ENCODE assay signal across 25 cellular contexts in genomic region chr11:76621466-76621865, GRCh38. TPM values are rescaled to one million over a fixed set of nuclear protein-coding genes. Genes with fewer than 3 reads are reported as not detected.
DNase-seq lines count a peak whose midpoint lies in the region; ATAC-seq, FAIRE-seq and TF ChIP-seq lines count a peak whose summit lies in the region.
"Had no signal": no experiment of that assay in that cellular context is flagged by ENCODE, and none has a peak within 500 bp of the region (broad histone marks: within the 10 kb centered on the region; RNA-seq: fewer than 3 reads in every experiment).

No MANE protein-coding gene starts in this region.

- H3K27me3 Mint-ChIP-seq in astrocyte (ENCODE audit: low read depth, unreplicated experiment) (peaks cover 3% of the 10 kb centered on the region), Caco-2 (ENCODE audit: insufficient read depth, unreplicated experiment) (peaks cover 2% of the 10 kb centered on the region)
- H3K27me3 Mint-ChIP-seq: type B pancreatic cell had no signal

- H3K4me1 ChIP-seq in Peyer's patch (peaks cover 0 to 3% (median 1%) of the 10 kb centered on the region in 4 donors), astrocyte (ENCODE audit: insufficient read depth, low read length) (peaks cover 27% of the 10 kb centered on the region), mesodermal cell (ENCODE audit: control insufficient read depth, insufficient read depth, low read length, poor library complexity, severe bottlenecking) (peaks cover 36% of the 10 kb centered on the region), spleen (peaks cover 0 to 16% (median 8%) of the 10 kb centered on the region in 6 donors), Caco-2 (peaks cover 13% of the 10 kb centered on the region)
- H3K4me1 ChIP-seq: adrenal gland, HAP-1, pancreas had no signal

- peaks cover 20% of the 10 kb centered on the region for H3K9me3 Mint-ChIP-seq in astrocyte (ENCODE audit: unreplicated experiment)
- peaks cover 10% of the 10 kb centered on the region for H3K9me3 Mint-ChIP-seq in Caco-2 (ENCODE audit: unreplicated experiment)

- H3K4me3 ChIP-seq in Peyer's patch (no peak overlapping the region), astrocyte (ENCODE audit: insufficient read depth, low read depth, low read length) (no peak overlapping the region), mesodermal cell (ENCODE audit: extremely low read depth, insufficient read depth, low read length, poor library complexity, severe bottlenecking) (no peak overlapping the region), spleen (no peak overlapping the region), Caco-2 (ENCODE audit: low read depth, low read length) (no peak overlapping the region)
- H3K4me3 ChIP-seq: adrenal gland; BLaER1 treated with 17β-estradiol and CSF1 and Interleukin-3, amounts not matched to agents 10 nM and 100 nM; HAP-1; pancreas had no signal

- no peak for FAIRE-seq in astrocyte (lab: Jason Lieb, UNC)
- FAIRE-seq: pancreas had no signal

- POLR2A ChIA-PET in Caco-2 (lab: Charles Lee): no interaction called here

- H3K4me1 Mint-ChIP-seq in astrocyte (ENCODE audit: low read depth, unreplicated experiment) (peaks cover 14% of the 10 kb centered on the region), Caco-2 (ENCODE audit: low read depth, unreplicated experiment) (peaks cover 7% of the 10 kb centered on the region)

- WGBS in mesodermal cell (ENCODE audit: insufficient coverage in 2 of 2), 2 experiments: 100% methylated on average over 3 to 6 of the region's 8 CpGs
- WGBS in spleen, 5 donors: 70 to 94% (median 80%) methylated on average over 6 to 8 of the region's 8 CpGs

- peak overlapping the region; percentile 2 for H3K4me2 ChIP-seq in astrocyte (ENCODE audit: low read length)
- H3K4me2 ChIP-seq: BLaER1 treated with 17β-estradiol and CSF1 and Interleukin-3, amounts not matched to agents 10 nM and 100 nM had no signal

- intact Hi-C loops in spleen (cut with DNase I; ENCODE audit: low total_unique reads) (no loop called here), sciatic nerve (cut with DNase I) (no loop called here), Caco-2 (cut with micrococcal nuclease; ENCODE audit: unreplicated experiment) (no loop called here)

- H3K27me3 ChIP-seq in Peyer's patch: no peaks in the 10 kb centered on the region
- no peaks in the 10 kb centered on the region for H3K27me3 ChIP-seq in astrocyte (ENCODE audit: insufficient read depth, low read length)
- H3K27me3 ChIP-seq in spleen (replicated peaks in 1 of 7): peaks cover 0 to 29% (median 0%) of the 10 kb centered on the region in 7 donors
- no peaks in the 10 kb centered on the region for H3K27me3 ChIP-seq in Caco-2 (replicated peaks; ENCODE audit: control insufficient read depth, insufficient read depth, low read length)
- H3K27me3 ChIP-seq: adrenal gland, brain microvascular endothelial cell, pancreas had no signal

- CTCF ChIA-PET in Caco-2 (lab: Charles Lee): no interaction called here

- H3K36me3 ChIP-seq in Peyer's patch (no peaks in the 10 kb centered on the region), astrocyte (ENCODE audit: insufficient read depth, low read length) (no peaks in the 10 kb centered on the region), mesodermal cell (ENCODE audit: control insufficient read depth, insufficient read depth, low read length) (no peaks in the 10 kb centered on the region), spleen (no peaks in the 10 kb centered on the region), Caco-2 (ENCODE audit: control insufficient read depth, insufficient read depth, low read length) (no peaks in the 10 kb centered on the region)
- H3K36me3 ChIP-seq: adrenal gland, brain microvascular endothelial cell, HAP-1, pancreas had no signal

- H3K27ac Mint-ChIP-seq in astrocyte (ENCODE audit: unreplicated experiment): no peak overlapping the region
- H3K27ac Mint-ChIP-seq in Caco-2 (ENCODE audit: unreplicated experiment): no peak overlapping the region
- H3K27ac Mint-ChIP-seq: activated CD4-positive, alpha-beta T cell treated with anti-CD3 and anti-CD28 coated beads, Interleukin-2, amount 10 ng/mL, durations not matched to agents 7 days and 5 days; type B pancreatic cell had no signal

- DNase-seq in Peyer's patch: peak in 2 of 3 donors; percentile 32 to 39
- DNase-seq in astrocyte (ENCODE audit: low read depth): no peak
- DNase-seq in spleen: peak; percentile 70
- no peak for DNase-seq in sciatic nerve (ENCODE audit: low spot score)
- no peak for DNase-seq in Caco-2
- DNase-seq: activated CD4-positive, alpha-beta T cell treated with anti-CD3 and anti-CD28 coated beads, Interleukin-2, amount 10 ng/mL, durations not matched to agents 7 days and 5 days; activated naive CD4-positive, alpha-beta T cell; MM.1S; NCI-H1105 treated with DMSO at 0.1 percent for 48 hours; NCI-H187 treated with DMSO at 0.1 percent for 48 hours; NCI-H2171; NCI-H510A; nephron progenitor cell; pancreas; stimulated activated CD4-positive, alpha-beta T cell treated with anti-CD3 and anti-CD28 coated beads, Interleukin-2, amount 100 ng/mL, for 48 hours had no signal

- no peak overlapping the region for H3K9ac ChIP-seq in astrocyte (ENCODE audit: low read length)
- H3K9ac ChIP-seq: BLaER1 treated with 17β-estradiol and CSF1 and Interleukin-3, amounts not matched to agents 10 nM and 100 nM had no signal

- no peaks in the 10 kb centered on the region for H4K20me1 ChIP-seq in astrocyte (ENCODE audit: insufficient read depth, low read length)
- H4K20me1 ChIP-seq: BLaER1 treated with 17β-estradiol and CSF1 and Interleukin-3, amounts not matched to agents 10 nM and 100 nM had no signal

- no peaks in the 10 kb centered on the region for H3K79me2 ChIP-seq in astrocyte (ENCODE audit: insufficient read depth, low read length)

- H3K9me3 ChIP-seq in Peyer's patch (peaks cover 0 to 6% (median 0%) of the 10 kb centered on the region in 4 donors), astrocyte (ENCODE audit: insufficient read depth, low read depth, low read length) (no peaks in the 10 kb centered on the region), mesodermal cell (ENCODE audit: control insufficient read depth, low read length) (peaks cover 17% of the 10 kb centered on the region), spleen (peaks cover 0 to 22% (median 10%) of the 10 kb centered on the region in 8 donors), Caco-2 (peaks cover 15% of the 10 kb centered on the region)
- H3K9me3 ChIP-seq: adrenal gland, pancreas had no signal

- H3K36me3 Mint-ChIP-seq in astrocyte (ENCODE audit: low read depth, unreplicated experiment): peaks cover 4% of the 10 kb centered on the region
- no peaks in the 10 kb centered on the region for H3K36me3 Mint-ChIP-seq in Caco-2 (ENCODE audit: insufficient read depth, unreplicated experiment)
- H3K36me3 Mint-ChIP-seq: type B pancreatic cell had no signal

- no peak overlapping the region for H2AFZ ChIP-seq in astrocyte (ENCODE audit: low read depth, low read length)

- TF ChIP-seq POLR2A in Peyer's patch (IDR thresholded peaks at IDR 0.05) (no peak), spleen (IDR thresholded peaks at IDR 0.05) (no peak)

- ATAC-seq in GM21360 (IDR thresholded peaks at IDR 0.05; ENCODE audit: unreplicated experiment) (no peak), sciatic nerve (no peak)

- no TSS peak for BruUV-seq in Caco-2 (replicated peaks; lab: Mats Ljungman, UMichigan)

- H3K27ac ChIP-seq in Peyer's patch (no peak overlapping the region), astrocyte (ENCODE audit: low read depth, low read length) (no peak overlapping the region), mesodermal cell (ENCODE audit: low read depth, low read length, severe bottlenecking) (peak overlapping the region; percentile 74), spleen (no peak overlapping the region)
- H3K27ac ChIP-seq: adrenal gland; BLaER1 treated with 17β-estradiol and CSF1 and Interleukin-3, amounts not matched to agents 10 nM and 100 nM; epithelial cell of prostate; HL-60; pancreas had no signal

- TF ChIP-seq CTCF in Peyer's patch (IDR thresholded peaks at IDR 0.05) (no peak), astrocyte (IDR thresholded peaks at IDR 0.05; ENCODE audit: insufficient read depth, low read depth, low read length) (no peak), spleen (IDR thresholded peaks at IDR 0.05 in 8 of 11, conservative IDR thresholded peaks at IDR 0.05 in 3 of 11) (no peak), Caco-2 (IDR thresholded peaks at IDR 0.05; ENCODE audit: insufficient read depth in 1 of 2, low read depth in 1 of 2, low read length in 1 of 2, severe bottlenecking in 1 of 2, unreplicated experiment in 1 of 2) (no peak)

- H3K4me3 Mint-ChIP-seq in astrocyte (ENCODE audit: unreplicated experiment) (no peak overlapping the region), Caco-2 (ENCODE audit: unreplicated experiment) (no peak overlapping the region)
- H3K4me3 Mint-ChIP-seq: activated CD4-positive, alpha-beta T cell treated with anti-CD3 and anti-CD28 coated beads, Interleukin-2, amount 10 ng/mL, durations not matched to agents 7 days and 5 days; nephron progenitor cell; type B pancreatic cell had no signal

RNA-seq across cellular contexts. Expression of gene LRRC32, which starts 49.1 kb away (rescaled TPM):
- total RNA-seq in Peyer's patch: 10 to 100 TPM in 3 of 4 donors, 1 to 10 TPM in 1; 4.0 to 36.7 (median 23.0) TPM
- 24.4 and 43.7 TPM in 2 replicates for total RNA-seq in astrocyte
- polyA plus RNA-seq in mesodermal cell (2013, experiment 1 of 2): 96.7 TPM
- 105 TPM for polyA plus RNA-seq in mesodermal cell (2013, experiment 2 of 2)
- total RNA-seq in spleen: 100 to 1,000 TPM in 3 of 7 donors, 10 to 100 TPM in 4; 44.1 to 214 (median 90.3) TPM
- polyA plus RNA-seq in spleen: 10 to 100 TPM; 25.9 to 29.5 (median 29.4) TPM
- total RNA-seq in sciatic nerve: 192 TPM
- 0.27 and 0.84 TPM in 2 replicates for total RNA-seq in Caco-2 (2022)
- total RNA-seq: G401 had no signal

Comparison
In these comparisons a context has a peak if more than half of its experiments do, and no peak if none do; other contexts are left out.
1. DNase-seq: peak in Peyer's patch (2 of 3) and spleen (single experiment); none in astrocyte (single experiment), sciatic nerve (single experiment) and Caco-2 (0 of 2).